In the genomic region with DNA sequence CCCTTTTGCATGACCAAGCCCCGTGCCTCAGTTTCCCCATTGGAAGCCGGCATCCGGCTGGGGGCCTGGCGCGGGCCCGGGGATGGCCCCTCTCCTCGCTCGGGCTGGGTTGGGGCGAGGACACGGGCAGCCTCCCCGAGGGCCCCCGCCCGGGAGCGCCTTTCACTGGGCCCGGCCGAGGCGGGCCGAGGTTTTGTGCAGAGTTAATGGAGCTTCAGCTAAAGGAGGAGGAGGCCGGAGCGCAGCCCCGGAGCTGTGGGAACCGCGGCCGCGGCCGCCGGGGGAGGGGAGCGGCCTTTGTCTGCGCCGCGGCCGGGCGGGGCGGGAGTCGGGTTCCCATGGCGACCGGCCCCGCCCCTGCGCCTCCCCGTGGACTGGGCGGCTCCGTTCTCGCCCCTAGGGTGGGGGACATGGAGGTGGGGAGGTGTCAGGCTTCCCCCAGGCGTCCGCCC, we compare ENCODE assay signal across 1 cellular context.
TF ChIP-seq lines count a peak whose summit lies in the region.

No MANE protein-coding gene starts in this region.

TF ChIP-seq in endothelial cell of umbilical vein, 7 proteins besides CTCF, POLR2A, EP300 and RAD21:
- no peak for TF ChIP-seq FOS (IDR thresholded peaks at IDR 0.05; ENCODE audit: borderline replicate concordance, insufficient read depth, low read length)
- peak; percentile 20 for TF ChIP-seq POLR2AphosphoS5 (IDR thresholded peaks at IDR 0.05; ENCODE audit: insufficient read depth, low read depth, low read length)
